ENCODE assay signal across 13 cellular contexts in genomic region chr6:21749754-21750153, GRCh38.
DNase-seq lines count a peak whose midpoint lies in the region; ATAC-seq lines count a peak whose summit lies in the region.
"Had no signal": no experiment of that assay in that cellular context is flagged by ENCODE, and none has a peak within 500 bp of the region (broad histone marks: within the 10 kb centered on the region; RNA-seq: fewer than 3 reads in every experiment).

No MANE protein-coding gene starts in this region.

- ATAC-seq in HG02852 (IDR thresholded peaks at IDR 0.05; ENCODE audit: unreplicated experiment) (no peak), HG03460 (IDR thresholded peaks at IDR 0.05; ENCODE audit: unreplicated experiment) (no peak)
- ATAC-seq: effector memory CD8-positive, alpha-beta T cell had no signal

- peak; percentile 78 for DNase-seq in DMS153 (lab: John Stamatoyannopoulos, UW)
- peak; percentile 92 for DNase-seq in NCI-H1105 (lab: John Stamatoyannopoulos, UW)
- peak; percentile 21 for DNase-seq in NCI-H526 treated with DMSO at 0.1 percent for 48 hours (lab: John Stamatoyannopoulos, UW)
- peak; percentile 79 for DNase-seq in left kidney (ENCODE audit: low read depth, low spot score)
- DNase-seq in stimulated activated CD4-positive, alpha-beta T cell treated with anti-CD3 and anti-CD28 coated beads, Interleukin-1b, Interleukin-23, amount 100 ng/mL, for 48 hours, result no peak
- no peak for DNase-seq in anterior cingulate cortex (lab: John Stamatoyannopoulos, UW)
- DNase-seq: effector memory CD8-positive, alpha-beta T cell; foreskin fibroblast; mesenchymal stem cell; NCI-H1694; SW 1271 had no signal

Comparison
In these comparisons a context has a peak if more than half of its experiments do, and no peak if none do; other contexts are left out.
1. DNase-seq: peak in DMS153 (single experiment), NCI-H1105 (single experiment), NCI-H526 treated with DMSO at 0.1 percent for 48 hours (single experiment) and left kidney (single experiment); none in stimulated activated CD4-positive, alpha-beta T cell treated with anti-CD3 and anti-CD28 coated beads, Interleukin-1b, Interleukin-23, amount 100 ng/mL, for 48 hours (single experiment) and anterior cingulate cortex (0 of 58).